ENCODE assay signal across 16 cellular contexts in the genomic region with DNA sequence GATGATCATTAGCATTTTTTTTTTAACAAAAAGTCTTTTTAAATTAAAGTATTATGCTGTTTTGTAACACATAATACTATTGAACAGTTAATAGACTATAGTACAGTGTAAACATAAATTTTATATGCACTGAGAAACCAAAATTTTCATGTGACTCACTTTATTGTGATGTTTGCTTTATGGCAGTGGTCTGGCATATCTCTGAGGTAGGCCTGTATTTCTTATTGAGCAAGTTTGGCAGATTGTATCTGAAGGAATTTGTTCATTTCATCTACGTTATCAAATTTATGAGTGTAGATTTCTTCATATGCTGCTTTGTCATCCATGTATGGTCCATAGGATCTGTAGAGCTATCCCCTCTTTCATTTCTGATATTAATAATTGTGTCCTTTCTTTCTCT.
DNase-seq lines count a peak whose midpoint lies in the region; ATAC-seq and TF ChIP-seq lines count a peak whose summit lies in the region.
"Had no signal": no experiment of that assay in that cellular context is flagged by ENCODE, and none has a peak within 500 bp of the region (broad histone marks: within the 10 kb centered on the region; RNA-seq: fewer than 3 reads in every experiment).

No MANE protein-coding gene starts in this region.

- no peak for TF ChIP-seq CTCF in HL-60 (IDR thresholded peaks at IDR 0.05; ENCODE audit: insufficient read depth, low read length)
- TF ChIP-seq CTCF in fibroblast of the aortic adventitia (IDR thresholded peaks at IDR 0.05; ENCODE audit: insufficient read depth, low read length), result no peak

- H3K4me3 ChIP-seq in HL-60 (replicated peaks; ENCODE audit: insufficient read depth, low read length) (no peak overlapping the region), fibroblast of the aortic adventitia (ENCODE audit: low read depth, low read length) (no peak overlapping the region)
- H3K4me3 ChIP-seq: GM12878, GM23338 had no signal

- DNase-seq in EL (peak; percentile 18), HL-60 (ENCODE audit: low read depth in 1 of 2, low spot score in 1 of 2) (no peak), fibroblast of the aortic adventitia (ENCODE audit: low read depth) (peak; percentile 23), SHP77 (lab: John Stamatoyannopoulos, UW) (no peak)
- DNase-seq: C1 segment of cervical spinal cord; CD4-positive, alpha-beta memory T cell; COR-L47; DMS153; DND-41; GDM1; H9 had no signal

- H3K27ac ChIP-seq in HL-60 (replicated peaks), result peak overlapping the region; percentile 1; the same call in 1 of the 2 replicates

- ATAC-seq in HG03378 (IDR thresholded peaks at IDR 0.05; ENCODE audit: unreplicated experiment), result no peak
- ATAC-seq in HG03039 (IDR thresholded peaks at IDR 0.05; ENCODE audit: unreplicated experiment), result no peak
- ATAC-seq: GM12878, GM23338, HCT116 had no signal

- H3K27me3 ChIP-seq in HL-60 (ENCODE audit: insufficient read depth, poor library complexity, severe bottlenecking), result no peaks in the 10 kb centered on the region

Comparison
In these comparisons a context has a peak if more than half of its experiments do, and no peak if none do; other contexts are left out.
1. DNase-seq: peak in EL (single experiment) and fibroblast of the aortic adventitia (single experiment); none in HL-60 (0 of 2) and SHP77 (0 of 2).